In the genomic region with DNA sequence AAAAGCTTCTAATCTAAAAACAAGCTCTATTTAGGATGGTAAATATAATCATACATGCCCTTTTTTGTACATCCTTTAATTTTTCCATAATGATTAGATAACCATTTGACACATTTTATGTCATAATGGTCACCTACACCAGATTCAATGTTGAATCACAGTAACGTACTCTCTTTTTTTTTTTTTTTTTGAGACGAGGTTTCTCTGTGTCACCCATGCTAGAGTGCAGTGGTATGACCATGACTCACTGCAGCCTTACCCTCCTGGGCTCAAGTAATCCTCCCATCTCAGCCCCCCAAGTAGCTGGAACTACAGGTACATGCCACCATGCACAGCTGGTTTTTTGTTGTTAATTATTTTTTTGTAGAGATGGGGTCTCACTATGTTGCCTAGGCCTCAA, we compare ENCODE assay signal across 24 cellular contexts.
"Had no signal": no experiment of that assay in that cellular context is flagged by ENCODE, and none has a peak within 500 bp of the region (broad histone marks: within the 10 kb centered on the region; RNA-seq: fewer than 3 reads in every experiment).

No MANE protein-coding gene starts in this region.

- DNase-seq: activated CD4-positive, alpha-beta memory T cell treated with anti-CD3 and anti-CD28 coated beads for 36 hours; activated CD4-positive, alpha-beta T cell treated with anti-CD3 and anti-CD28 coated beads, Interleukin-2, amount 10 ng/mL, durations not matched to agents 7 days and 5 days; activated CD4-positive, CD25-positive, alpha-beta regulatory T cell; activated CD8-positive, alpha-beta memory T cell treated with anti-CD3 and anti-CD28 coated beads for 24 hours; activated gamma-delta T cell; activated naive CD4-positive, alpha-beta T cell treated with anti-CD3 and anti-CD28 coated beads for 36 hours; activated T-cell treated with anti-CD3 and anti-CD28 coated beads for 4 hours; activated T-cell treated with anti-CD3 and anti-CD28 coated beads, Interleukin-2, amount 50 U/mL, for 48 hours; amygdala; NCI-H1048; NCI-H1930; NCI-H2171 treated with DMSO at 0.1 percent for 48 hours; NCI-H226; NCI-H526 treated with DMSO at 0.1 percent for 48 hours; NCI-H82; RPMI8226; T-cell; T-helper 2 cell; T1000 had no signal

- H3K4me3 ChIP-seq: cardiac muscle cell, SK-N-MC had no signal

- ATAC-seq: activated T-helper 17 cell treated with anti-CD3 and anti-CD28 coated beads, Interleukin-2, amount 50 U/mL, for 72 hours; Right ventricle myocardium inferior; T-cell had no signal

- H3K27me3 ChIP-seq: cardiac muscle cell had no signal

- H3K36me3 ChIP-seq: cardiac muscle cell had no signal

- H3K27ac ChIP-seq: cardiac muscle cell, SK-N-MC, VCaP had no signal
